Comparison of ENCODE assay signal across 1 cellular context in the genomic region with DNA sequence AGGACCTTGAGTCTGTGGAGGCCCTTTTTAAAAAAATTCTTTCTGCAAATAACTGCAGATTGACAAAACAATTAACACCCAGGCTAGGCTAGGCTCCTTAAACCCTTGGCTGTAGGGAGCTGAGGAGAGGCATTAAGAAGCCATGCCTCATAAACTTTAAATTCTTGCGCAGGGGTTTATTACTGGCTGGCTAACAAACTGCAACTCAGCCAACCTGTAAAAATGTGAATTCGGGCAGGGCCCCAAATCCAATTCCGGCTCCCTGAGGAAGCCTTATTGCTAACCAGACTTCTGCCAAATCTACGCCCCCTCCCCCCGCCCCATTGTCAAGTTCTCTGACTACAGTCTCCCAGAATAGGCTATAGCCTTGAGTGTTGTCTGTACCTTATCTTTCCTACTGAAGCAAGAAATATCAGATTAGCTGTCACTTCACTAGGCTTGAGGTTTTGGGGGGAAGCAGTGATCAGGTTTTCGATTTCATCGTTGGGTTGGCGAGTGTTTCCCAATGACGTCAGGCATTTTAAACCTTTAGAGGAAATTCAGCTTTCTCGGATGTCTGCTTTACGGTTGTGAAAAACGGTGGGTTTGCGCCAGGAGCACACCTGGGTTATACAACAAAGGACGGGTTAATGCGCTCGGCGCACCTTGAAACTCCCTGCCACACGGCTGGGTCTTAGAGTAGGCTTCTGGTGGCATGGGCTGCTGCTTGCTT.
TF ChIP-seq lines count a peak whose summit lies in the region.

No MANE protein-coding gene starts in this region.

TF ChIP-seq in H1, 55 proteins besides CTCF, POLR2A, EP300 and RAD21:
- TF ChIP-seq BCL11A (IDR thresholded peaks at IDR 0.05; ENCODE audit: low read depth in 2 of 2, low read length in 2 of 2) = no peak
- no peak for TF ChIP-seq SIRT6 (IDR thresholded peaks at IDR 0.05; ENCODE audit: low read length)
- no peak for TF ChIP-seq CHD7 (IDR thresholded peaks at IDR 0.05; ENCODE audit: insufficient replicate concordance, low read length)
- no peak for TF ChIP-seq RFX5 (IDR thresholded peaks at IDR 0.05; ENCODE audit: borderline replicate concordance, low read depth, low read length)
- no peak for TF ChIP-seq NANOG (IDR thresholded peaks at IDR 0.05; ENCODE audit: insufficient read depth, low read depth, low read length, poor library complexity, severe bottlenecking)
- TF ChIP-seq HDAC2 (IDR thresholded peaks at IDR 0.05; ENCODE audit: borderline replicate concordance in 1 of 2, low read depth in 2 of 2, low read length in 2 of 2) = no peak
- TF ChIP-seq, protein P1, sequence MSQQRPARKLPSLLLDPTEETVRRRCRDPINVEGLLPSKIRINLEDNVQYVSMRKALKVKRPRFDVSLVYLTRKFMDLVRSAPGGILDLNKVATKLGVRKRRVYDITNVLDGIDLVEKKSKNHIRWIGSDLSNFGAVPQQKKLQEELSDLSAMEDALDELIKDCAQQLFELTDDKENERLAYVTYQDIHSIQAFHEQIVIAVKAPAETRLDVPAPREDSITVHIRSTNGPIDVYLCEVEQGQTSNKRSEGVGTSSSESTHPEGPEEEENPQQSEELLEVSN (IDR thresholded peaks at IDR 0.05) = no peak
- TF ChIP-seq SIX5 (IDR thresholded peaks at IDR 0.05; ENCODE audit: low read depth, low read length) = no peak
- TF ChIP-seq SUZ12 (IDR thresholded peaks at IDR 0.05; ENCODE audit: low read length) = no peak
- no peak for TF ChIP-seq ZNF274 (IDR thresholded peaks at IDR 0.05; ENCODE audit: borderline replicate concordance, extremely low read depth, low read length)
- no peak for TF ChIP-seq TAF7 (optimal IDR thresholded peaks at IDR 0.05; ENCODE audit: borderline replicate concordance, low read depth, low read length)
- TF ChIP-seq TCF12 (IDR thresholded peaks at IDR 0.05; ENCODE audit: low read depth, low read length) = no peak
- no peak for TF ChIP-seq BRCA1 (IDR thresholded peaks at IDR 0.05; ENCODE audit: low read depth, low read length)
- TF ChIP-seq ASH2L (IDR thresholded peaks at IDR 0.05; ENCODE audit: low read length) = no peak
- TF ChIP-seq TEAD4 (IDR thresholded peaks at IDR 0.05; ENCODE audit: low read depth, low read length) = no peak
- no peak for TF ChIP-seq GTF2F1 (IDR thresholded peaks at IDR 0.05; ENCODE audit: borderline replicate concordance, low read depth, low read length)
- no peak for TF ChIP-seq CBX8 (IDR thresholded peaks at IDR 0.05; ENCODE audit: borderline replicate concordance, low read depth, low read length)
- TF ChIP-seq, protein P2, sequence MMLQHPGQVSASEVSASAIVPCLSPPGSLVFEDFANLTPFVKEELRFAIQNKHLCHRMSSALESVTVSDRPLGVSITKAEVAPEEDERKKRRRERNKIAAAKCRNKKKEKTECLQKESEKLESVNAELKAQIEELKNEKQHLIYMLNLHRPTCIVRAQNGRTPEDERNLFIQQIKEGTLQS (IDR thresholded peaks at IDR 0.05; ENCODE audit: insufficient read depth, low read depth, low read length) = no peak
- TF ChIP-seq JUN (IDR thresholded peaks at IDR 0.05; ENCODE audit: low read depth, low read length) = no peak
- TF ChIP-seq EZH2 (IDR thresholded peaks at IDR 0.05; ENCODE audit: low read depth, low read length, severe bottlenecking) = no peak
